8 cellular contexts compared by ENCODE assay signal in the genomic region with DNA sequence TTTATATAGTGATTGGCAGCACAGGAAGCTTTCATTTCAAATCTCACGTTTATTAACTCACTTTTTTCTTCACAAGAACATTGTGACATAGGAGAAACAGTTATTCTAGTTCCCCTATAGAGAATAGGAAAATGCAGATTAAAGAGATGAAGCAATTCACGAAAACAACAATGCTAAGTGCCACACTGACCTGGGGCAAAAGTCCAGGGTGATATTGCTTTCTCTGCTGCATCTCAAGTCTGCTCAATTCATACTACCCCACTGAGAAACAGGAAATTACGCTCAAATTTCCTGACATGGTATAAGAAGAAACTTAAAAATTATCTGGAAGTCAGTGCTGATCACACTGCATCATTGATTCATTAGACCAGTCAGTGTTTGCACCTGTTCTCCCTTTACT.
"Had no signal": no experiment of that assay in that cellular context is flagged by ENCODE, and none has a peak within 500 bp of the region (broad histone marks: within the 10 kb centered on the region; RNA-seq: fewer than 3 reads in every experiment).

No MANE protein-coding gene starts in this region.

- DNase-seq: IMR-90, KBM-7, KG1 had no signal

- ATAC-seq: HepG2, K562 had no signal

- H3K27ac ChIP-seq: HL-60, KMS-11 had no signal

- FAIRE-seq: HepG2, HTR-8/SVneo, K562 had no signal

- H3K4me3 ChIP-seq: K562 had no signal
